24 cellular contexts compared by ENCODE assay signal in genomic region chr11:69831985-69832384, GRCh38. TPM values are rescaled to one million over a fixed set of nuclear protein-coding genes. Genes with fewer than 3 reads are reported as not detected.
"Had no signal": no experiment of that assay in that cellular context is flagged by ENCODE, and none has a peak within 500 bp of the region (broad histone marks: within the 10 kb centered on the region; RNA-seq: fewer than 3 reads in every experiment).

No MANE protein-coding gene starts in this region.

- H3K4me1 ChIP-seq: esophagus muscularis mucosa, gastrocnemius medialis, heart right ventricle, parathyroid adenoma, prostate gland, suprapubic skin, thyroid gland had no signal

- H3K4me3 Mint-ChIP-seq: natural killer cell treated with Interleukin-12 subunit alpha and Interleukin-12 subunit beta and Interleukin-15 and Interleukin-18, amount 100 ng/mL, for 72 hours; type B pancreatic cell had no signal

- H3K27ac ChIP-seq: dorsolateral prefrontal cortex, epithelial cell of prostate, esophagus muscularis mucosa, gastrocnemius medialis, heart right ventricle, parathyroid adenoma, prostate gland, suprapubic skin, thyroid gland had no signal

- H3K36me3 Mint-ChIP-seq: natural killer cell treated with Interleukin-12 subunit alpha and Interleukin-12 subunit beta and Interleukin-15 and Interleukin-18, amount 100 ng/mL, for 72 hours; type B pancreatic cell had no signal

- H3K9me3 ChIP-seq: gastrocnemius medialis, prostate gland, suprapubic skin, thyroid gland had no signal

- H3K27ac Mint-ChIP-seq: natural killer cell treated with Interleukin-12 subunit alpha and Interleukin-12 subunit beta and Interleukin-15 and Interleukin-18, amount 100 ng/mL, for 72 hours; type B pancreatic cell had no signal

- H3K4me3 ChIP-seq: dorsolateral prefrontal cortex, esophagus muscularis mucosa, gastrocnemius medialis, heart right ventricle, prostate gland, suprapubic skin, thyroid gland had no signal

- H3K9me3 Mint-ChIP-seq: natural killer cell treated with Interleukin-12 subunit alpha and Interleukin-12 subunit beta and Interleukin-15 and Interleukin-18, amount 100 ng/mL, for 72 hours; type B pancreatic cell had no signal

- H3K27me3 ChIP-seq: thyroid gland had no signal

- H3K36me3 ChIP-seq: esophagus muscularis mucosa, gastrocnemius medialis, heart right ventricle, prostate gland, suprapubic skin, thyroid gland had no signal

- DNase-seq: cortex of kidney; effector memory CD4-positive, alpha-beta T cell; gastrocnemius medialis; heart right ventricle; hypothalamus; kidney glomerular epithelial cell; mammary epithelial cell; midbrain; occipital lobe; retina; small intestine; stimulated activated CD4-positive, alpha-beta T cell treated with anti-CD3 and anti-CD28 coated beads, Interleukin-2, amount 100 ng/mL, for 48 hours; stimulated activated naive CD8-positive, alpha-beta T cell treated with anti-CD3 and anti-CD28 coated beads, Interleukin-15, Interleukin-2, amounts not matched to agents 100 U/mL and 50 U/mL, for 24 hours; thyroid gland had no signal

- H3K9ac ChIP-seq: parathyroid adenoma had no signal

- ATAC-seq: gastrocnemius medialis; heart right ventricle; stimulated activated naive CD8-positive, alpha-beta T cell treated with anti-CD3 and anti-CD28 coated beads, Interleukin-15, Interleukin-2, amounts not matched to agents 100 U/mL and 50 U/mL, for 24 hours had no signal

RNA-seq across cellular contexts. Expression of gene FGF3, which starts 12.8 kb away (rescaled TPM):
- total RNA-seq: dorsolateral prefrontal cortex; esophagus muscularis mucosa; fibroblast of villous mesenchyme; gastrocnemius medialis; heart right ventricle; lower leg skin; mammary epithelial cell; natural killer cell treated with Interleukin-12 subunit alpha and Interleukin-12 subunit beta and Interleukin-15 and Interleukin-18, amount 100 ng/mL, for 72 hours; occipital lobe; prostate gland; suprapubic skin; thyroid gland had no signal
- polyA plus RNA-seq: heart right ventricle, mammary epithelial cell, small intestine had no signal

RNA-seq across cellular contexts. Expression of gene FGF4, which starts 56.8 kb away (rescaled TPM):
- total RNA-seq: dorsolateral prefrontal cortex; esophagus muscularis mucosa; fibroblast of villous mesenchyme; gastrocnemius medialis; heart right ventricle; lower leg skin; mammary epithelial cell; natural killer cell treated with Interleukin-12 subunit alpha and Interleukin-12 subunit beta and Interleukin-15 and Interleukin-18, amount 100 ng/mL, for 72 hours; occipital lobe; suprapubic skin; thyroid gland had no signal
- polyA plus RNA-seq: heart right ventricle, mammary epithelial cell had no signal
